ENCODE assay signal across 2 cellular contexts in genomic region chr5:179303801-179304200, GRCh38.
TF ChIP-seq lines count a peak whose summit lies in the region.

No MANE protein-coding gene starts in this region.

TF ChIP-seq in liver, 16 proteins besides CTCF, POLR2A, EP300 and RAD21 (continued from another document):
- no peak for TF ChIP-seq ZBTB33 (IDR thresholded peaks at IDR 0.05)
- TF ChIP-seq ATF3 (IDR thresholded peaks at IDR 0.05): no peak
- TF ChIP-seq FOXA1 (IDR thresholded peaks at IDR 0.05): no peak
- TF ChIP-seq TAF1 (conservative IDR thresholded peaks at IDR 0.05): no peak
- no peak for TF ChIP-seq HNF4G (IDR thresholded peaks at IDR 0.05)
- TF ChIP-seq JUND (IDR thresholded peaks at IDR 0.05): no peak
- TF ChIP-seq MAX (IDR thresholded peaks at IDR 0.05): no peak
- TF ChIP-seq REST (IDR thresholded peaks at IDR 0.05): no peak
- TF ChIP-seq EGR1 (IDR thresholded peaks at IDR 0.05; ENCODE audit: low read depth in 2 of 2): no peak
- no peak for TF ChIP-seq GABPA (IDR thresholded peaks at IDR 0.05 in 1 of 2, conservative IDR thresholded peaks at IDR 0.05 in 1 of 2)
- no peak for TF ChIP-seq NR2F2 (IDR thresholded peaks at IDR 0.05)
- TF ChIP-seq RXRA (IDR thresholded peaks at IDR 0.05): no peak

TF ChIP-seq in HepG2, 621 proteins besides CTCF, POLR2A, EP300 and RAD21 (continued from another document):
- TF ChIP-seq ZNF597 (CRISPR knock-in tag; IDR thresholded peaks at IDR 0.05) (no peak), PTBP1 (IDR thresholded peaks at IDR 0.05; ENCODE audit: low read depth, low read length, poor library complexity, severe bottlenecking) (no peak), PRPF4 (IDR thresholded peaks at IDR 0.05; ENCODE audit: low read depth, low read length, poor library complexity, severe bottlenecking) (no peak), NCOA1 (CRISPR knock-in tag; IDR thresholded peaks at IDR 0.05) (no peak), NAIF1 (CRISPR knock-in tag; IDR thresholded peaks at IDR 0.05; ENCODE audit: borderline replicate concordance) (no peak)
